In the genomic region with DNA sequence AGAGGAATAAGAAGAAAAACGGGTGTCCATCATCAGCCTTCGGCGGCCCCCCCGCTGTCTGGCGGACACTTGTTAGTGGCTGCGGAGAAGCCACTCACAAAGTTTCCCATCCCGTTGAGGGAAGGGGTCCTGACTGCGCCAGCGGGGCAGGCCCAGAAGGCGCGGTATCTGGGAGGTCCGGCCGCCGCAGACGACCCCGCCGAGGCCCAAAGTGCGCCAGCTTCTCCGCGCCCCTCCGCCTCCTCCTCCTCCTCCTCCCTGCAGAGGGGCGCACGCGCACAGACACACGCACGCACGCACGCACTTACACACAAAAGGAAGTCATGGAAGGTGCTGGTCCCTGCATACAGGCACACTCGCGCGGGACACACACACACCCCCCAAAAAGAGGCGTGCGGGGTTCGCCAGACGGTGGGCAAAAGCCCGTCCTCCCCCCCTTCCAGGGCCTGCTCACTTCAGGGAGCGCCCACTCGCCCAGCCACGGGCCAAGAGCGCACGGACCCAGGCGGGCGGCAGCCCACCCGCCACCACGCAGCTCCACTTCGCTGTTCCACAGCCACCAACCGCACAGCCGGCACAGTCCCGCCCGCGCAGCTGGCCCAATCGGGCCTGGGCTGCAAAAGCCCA, we compare ENCODE assay signal across 1 cellular context.
TF ChIP-seq lines count a peak whose summit lies in the region.

No MANE protein-coding gene starts in this region.

TF ChIP-seq in HepG2, 621 proteins besides CTCF, POLR2A, EP300 and RAD21 (continued from another document and continues in another):
- TF ChIP-seq, protein P1, sequence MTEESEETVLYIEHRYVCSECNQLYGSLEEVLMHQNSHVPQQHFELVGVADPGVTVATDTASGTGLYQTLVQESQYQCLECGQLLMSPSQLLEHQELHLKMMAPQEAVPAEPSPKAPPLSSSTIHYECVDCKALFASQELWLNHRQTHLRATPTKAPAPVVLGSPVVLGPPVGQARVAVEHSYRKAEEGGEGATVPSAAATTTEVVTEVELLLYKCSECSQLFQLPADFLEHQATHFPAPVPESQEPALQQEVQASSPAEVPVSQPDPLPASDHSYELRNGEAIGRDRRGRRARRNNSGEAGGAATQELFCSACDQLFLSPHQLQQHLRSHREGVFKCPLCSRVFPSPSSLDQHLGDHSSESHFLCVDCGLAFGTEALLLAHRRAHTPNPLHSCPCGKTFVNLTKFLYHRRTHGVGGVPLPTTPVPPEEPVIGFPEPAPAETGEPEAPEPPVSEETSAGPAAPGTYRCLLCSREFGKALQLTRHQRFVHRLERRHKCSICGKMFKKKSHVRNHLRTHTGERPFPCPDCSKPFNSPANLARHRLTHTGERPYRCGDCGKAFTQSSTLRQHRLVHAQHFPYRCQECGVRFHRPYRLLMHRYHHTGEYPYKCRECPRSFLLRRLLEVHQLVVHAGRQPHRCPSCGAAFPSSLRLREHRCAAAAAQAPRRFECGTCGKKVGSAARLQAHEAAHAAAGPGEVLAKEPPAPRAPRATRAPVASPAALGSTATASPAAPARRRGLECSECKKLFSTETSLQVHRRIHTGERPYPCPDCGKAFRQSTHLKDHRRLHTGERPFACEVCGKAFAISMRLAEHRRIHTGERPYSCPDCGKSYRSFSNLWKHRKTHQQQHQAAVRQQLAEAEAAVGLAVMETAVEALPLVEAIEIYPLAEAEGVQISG (CRISPR knock-in tag; IDR thresholded peaks at IDR 0.05), result peak; percentile 79
- peak; percentile 46; the same call in 1 of the 2 replicates for TF ChIP-seq GATAD2A (CRISPR knock-in tag; IDR thresholded peaks at IDR 0.05)
- TF ChIP-seq PCBP1 (IDR thresholded peaks at IDR 0.05; ENCODE audit: borderline replicate concordance, low read depth, low read length), result 0 out of 2 replicates have a peak, but pooled peaks have one; percentile 44
- TF ChIP-seq, protein P2, sequence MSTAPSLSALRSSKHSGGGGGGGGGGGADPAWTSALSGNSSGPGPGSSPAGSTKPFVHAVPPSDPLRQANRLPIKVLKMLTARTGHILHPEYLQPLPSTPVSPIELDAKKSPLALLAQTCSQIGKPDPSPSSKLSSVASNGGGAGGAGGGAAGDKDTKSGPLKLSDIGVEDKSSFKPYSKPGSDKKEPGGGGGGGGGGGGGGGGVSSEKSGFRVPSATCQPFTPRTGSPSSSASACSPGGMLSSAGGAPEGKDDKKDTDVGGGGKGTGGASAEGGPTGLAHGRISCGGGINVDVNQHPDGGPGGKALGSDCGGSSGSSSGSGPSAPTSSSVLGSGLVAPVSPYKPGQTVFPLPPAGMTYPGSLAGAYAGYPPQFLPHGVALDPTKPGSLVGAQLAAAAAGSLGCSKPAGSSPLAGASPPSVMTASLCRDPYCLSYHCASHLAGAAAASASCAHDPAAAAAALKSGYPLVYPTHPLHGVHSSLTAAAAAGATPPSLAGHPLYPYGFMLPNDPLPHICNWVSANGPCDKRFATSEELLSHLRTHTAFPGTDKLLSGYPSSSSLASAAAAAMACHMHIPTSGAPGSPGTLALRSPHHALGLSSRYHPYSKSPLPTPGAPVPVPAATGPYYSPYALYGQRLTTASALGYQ (CRISPR knock-in tag; IDR thresholded peaks at IDR 0.05), result 0 out of 2 replicates have a peak, but pooled peaks have one; percentile 18
- peak; percentile 68; the same call in 1 of the 2 replicates for TF ChIP-seq REPIN1 (CRISPR knock-in tag; IDR thresholded peaks at IDR 0.05; ENCODE audit: borderline replicate concordance, low read depth)
- no peak for TF ChIP-seq TMF1 (CRISPR knock-in tag; IDR thresholded peaks at IDR 0.05; ENCODE audit: low read depth)
- TF ChIP-seq SPEN (CRISPR knock-in tag; IDR thresholded peaks at IDR 0.05; ENCODE audit: low read depth), result peak; percentile 70
- TF ChIP-seq IKZF4 (CRISPR knock-in tag; IDR thresholded peaks at IDR 0.05; ENCODE audit: borderline replicate concordance, low read depth, not compliant biosample characterization), result no peak
- TF ChIP-seq MTA1 (CRISPR knock-in tag; IDR thresholded peaks at IDR 0.05; ENCODE audit: borderline replicate concordance), result peak; percentile 90; the same call in 1 of the 2 replicates
- peak; percentile 27; the same call in 1 of the 2 replicates for TF ChIP-seq ELF3 (CRISPR knock-in tag; IDR thresholded peaks at IDR 0.05)
- peak; percentile 86 for TF ChIP-seq ZNF883 (CRISPR knock-in tag; IDR thresholded peaks at IDR 0.05; ENCODE audit: not compliant biosample characterization)
- TF ChIP-seq, protein P3, sequence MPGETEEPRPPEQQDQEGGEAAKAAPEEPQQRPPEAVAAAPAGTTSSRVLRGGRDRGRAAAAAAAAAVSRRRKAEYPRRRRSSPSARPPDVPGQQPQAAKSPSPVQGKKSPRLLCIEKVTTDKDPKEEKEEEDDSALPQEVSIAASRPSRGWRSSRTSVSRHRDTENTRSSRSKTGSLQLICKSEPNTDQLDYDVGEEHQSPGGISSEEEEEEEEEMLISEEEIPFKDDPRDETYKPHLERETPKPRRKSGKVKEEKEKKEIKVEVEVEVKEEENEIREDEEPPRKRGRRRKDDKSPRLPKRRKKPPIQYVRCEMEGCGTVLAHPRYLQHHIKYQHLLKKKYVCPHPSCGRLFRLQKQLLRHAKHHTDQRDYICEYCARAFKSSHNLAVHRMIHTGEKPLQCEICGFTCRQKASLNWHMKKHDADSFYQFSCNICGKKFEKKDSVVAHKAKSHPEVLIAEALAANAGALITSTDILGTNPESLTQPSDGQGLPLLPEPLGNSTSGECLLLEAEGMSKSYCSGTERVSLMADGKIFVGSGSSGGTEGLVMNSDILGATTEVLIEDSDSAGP (CRISPR knock-in tag; IDR thresholded peaks at IDR 0.05; ENCODE audit: borderline replicate concordance), result peak; percentile 80; the same call in 1 of the 2 replicates
- TF ChIP-seq KDM5B (CRISPR knock-in tag; IDR thresholded peaks at IDR 0.05; ENCODE audit: borderline replicate concordance), result peak; percentile 89; the same call in 1 of the 2 replicates
- TF ChIP-seq, protein P4, sequence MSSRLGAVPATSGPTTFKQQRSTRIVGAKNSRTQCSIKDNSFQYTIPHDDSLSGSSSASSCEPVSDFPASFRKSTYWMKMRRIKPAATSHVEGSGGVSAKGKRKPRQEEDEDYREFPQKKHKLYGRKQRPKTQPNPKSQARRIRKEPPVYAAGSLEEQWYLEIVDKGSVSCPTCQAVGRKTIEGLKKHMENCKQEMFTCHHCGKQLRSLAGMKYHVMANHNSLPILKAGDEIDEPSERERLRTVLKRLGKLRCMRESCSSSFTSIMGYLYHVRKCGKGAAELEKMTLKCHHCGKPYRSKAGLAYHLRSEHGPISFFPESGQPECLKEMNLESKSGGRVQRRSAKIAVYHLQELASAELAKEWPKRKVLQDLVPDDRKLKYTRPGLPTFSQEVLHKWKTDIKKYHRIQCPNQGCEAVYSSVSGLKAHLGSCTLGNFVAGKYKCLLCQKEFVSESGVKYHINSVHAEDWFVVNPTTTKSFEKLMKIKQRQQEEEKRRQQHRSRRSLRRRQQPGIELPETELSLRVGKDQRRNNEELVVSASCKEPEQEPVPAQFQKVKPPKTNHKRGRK (CRISPR knock-in tag; IDR thresholded peaks at IDR 0.05), result peak; percentile 35; the same call in 1 of the 2 replicates
- TF ChIP-seq, protein P5, sequence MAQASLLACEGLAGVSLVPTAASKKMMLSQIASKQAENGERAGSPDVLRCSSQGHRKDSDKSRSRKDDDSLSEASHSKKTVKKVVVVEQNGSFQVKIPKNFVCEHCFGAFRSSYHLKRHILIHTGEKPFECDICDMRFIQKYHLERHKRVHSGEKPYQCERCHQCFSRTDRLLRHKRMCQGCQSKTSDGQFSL (CRISPR knock-in tag; IDR thresholded peaks at IDR 0.05), result no peak
- no peak for TF ChIP-seq PPARG (CRISPR knock-in tag; conservative IDR thresholded peaks at IDR 0.05)
- TF ChIP-seq, protein P6, sequence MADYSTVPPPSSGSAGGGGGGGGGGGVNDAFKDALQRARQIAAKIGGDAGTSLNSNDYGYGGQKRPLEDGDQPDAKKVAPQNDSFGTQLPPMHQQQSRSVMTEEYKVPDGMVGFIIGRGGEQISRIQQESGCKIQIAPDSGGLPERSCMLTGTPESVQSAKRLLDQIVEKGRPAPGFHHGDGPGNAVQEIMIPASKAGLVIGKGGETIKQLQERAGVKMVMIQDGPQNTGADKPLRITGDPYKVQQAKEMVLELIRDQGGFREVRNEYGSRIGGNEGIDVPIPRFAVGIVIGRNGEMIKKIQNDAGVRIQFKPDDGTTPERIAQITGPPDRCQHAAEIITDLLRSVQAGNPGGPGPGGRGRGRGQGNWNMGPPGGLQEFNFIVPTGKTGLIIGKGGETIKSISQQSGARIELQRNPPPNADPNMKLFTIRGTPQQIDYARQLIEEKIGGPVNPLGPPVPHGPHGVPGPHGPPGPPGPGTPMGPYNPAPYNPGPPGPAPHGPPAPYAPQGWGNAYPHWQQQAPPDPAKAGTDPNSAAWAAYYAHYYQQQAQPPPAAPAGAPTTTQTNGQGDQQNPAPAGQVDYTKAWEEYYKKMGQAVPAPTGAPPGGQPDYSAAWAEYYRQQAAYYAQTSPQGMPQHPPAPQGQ (CRISPR knock-in tag; IDR thresholded peaks at IDR 0.05; ENCODE audit: borderline replicate concordance), result no peak
- TF ChIP-seq PHF8 (CRISPR knock-in tag; IDR thresholded peaks at IDR 0.05), result peak; percentile 83
- TF ChIP-seq, protein P7, sequence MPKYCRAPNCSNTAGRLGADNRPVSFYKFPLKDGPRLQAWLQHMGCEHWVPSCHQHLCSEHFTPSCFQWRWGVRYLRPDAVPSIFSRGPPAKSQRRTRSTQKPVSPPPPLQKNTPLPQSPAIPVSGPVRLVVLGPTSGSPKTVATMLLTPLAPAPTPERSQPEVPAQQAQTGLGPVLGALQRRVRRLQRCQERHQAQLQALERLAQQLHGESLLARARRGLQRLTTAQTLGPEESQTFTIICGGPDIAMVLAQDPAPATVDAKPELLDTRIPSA (CRISPR knock-in tag; IDR thresholded peaks at IDR 0.05; ENCODE audit: borderline replicate concordance), result peak; percentile 70; the same call in 1 of the 2 replicates
- peak; percentile 49; the same call in 1 of the 2 replicates for TF ChIP-seq MAZ (IDR thresholded peaks at IDR 0.05; ENCODE audit: borderline replicate concordance, low read depth, low read length)
- peak; percentile 69; the same call in 1 of the 2 replicates for TF ChIP-seq MAZ (CRISPR knock-in tag; IDR thresholded peaks at IDR 0.05; ENCODE audit: low read depth)
- TF ChIP-seq KLF15 (CRISPR knock-in tag; IDR thresholded peaks at IDR 0.05; ENCODE audit: borderline replicate concordance), result 0 out of 2 replicates have a peak, but pooled peaks have one; percentile 36
- peak; percentile 90 for TF ChIP-seq ZNF263 (CRISPR knock-in tag; IDR thresholded peaks at IDR 0.05)
- TF ChIP-seq ZNF24 (IDR thresholded peaks at IDR 0.05), result no peak
- no peak for TF ChIP-seq ATF7 (IDR thresholded peaks at IDR 0.05)
- 0 out of 2 replicates have a peak, but pooled peaks have one; percentile 35 for TF ChIP-seq ATF7 (CRISPR knock-in tag; IDR thresholded peaks at IDR 0.05)
- TF ChIP-seq, protein P8, sequence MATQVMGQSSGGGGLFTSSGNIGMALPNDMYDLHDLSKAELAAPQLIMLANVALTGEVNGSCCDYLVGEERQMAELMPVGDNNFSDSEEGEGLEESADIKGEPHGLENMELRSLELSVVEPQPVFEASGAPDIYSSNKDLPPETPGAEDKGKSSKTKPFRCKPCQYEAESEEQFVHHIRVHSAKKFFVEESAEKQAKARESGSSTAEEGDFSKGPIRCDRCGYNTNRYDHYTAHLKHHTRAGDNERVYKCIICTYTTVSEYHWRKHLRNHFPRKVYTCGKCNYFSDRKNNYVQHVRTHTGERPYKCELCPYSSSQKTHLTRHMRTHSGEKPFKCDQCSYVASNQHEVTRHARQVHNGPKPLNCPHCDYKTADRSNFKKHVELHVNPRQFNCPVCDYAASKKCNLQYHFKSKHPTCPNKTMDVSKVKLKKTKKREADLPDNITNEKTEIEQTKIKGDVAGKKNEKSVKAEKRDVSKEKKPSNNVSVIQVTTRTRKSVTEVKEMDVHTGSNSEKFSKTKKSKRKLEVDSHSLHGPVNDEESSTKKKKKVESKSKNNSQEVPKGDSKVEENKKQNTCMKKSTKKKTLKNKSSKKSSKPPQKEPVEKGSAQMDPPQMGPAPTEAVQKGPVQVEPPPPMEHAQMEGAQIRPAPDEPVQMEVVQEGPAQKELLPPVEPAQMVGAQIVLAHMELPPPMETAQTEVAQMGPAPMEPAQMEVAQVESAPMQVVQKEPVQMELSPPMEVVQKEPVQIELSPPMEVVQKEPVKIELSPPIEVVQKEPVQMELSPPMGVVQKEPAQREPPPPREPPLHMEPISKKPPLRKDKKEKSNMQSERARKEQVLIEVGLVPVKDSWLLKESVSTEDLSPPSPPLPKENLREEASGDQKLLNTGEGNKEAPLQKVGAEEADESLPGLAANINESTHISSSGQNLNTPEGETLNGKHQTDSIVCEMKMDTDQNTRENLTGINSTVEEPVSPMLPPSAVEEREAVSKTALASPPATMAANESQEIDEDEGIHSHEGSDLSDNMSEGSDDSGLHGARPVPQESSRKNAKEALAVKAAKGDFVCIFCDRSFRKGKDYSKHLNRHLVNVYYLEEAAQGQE (IDR thresholded peaks at IDR 0.05; ENCODE audit: borderline replicate concordance in 1 of 2, low read depth in 1 of 2, low read length in 2 of 2), result 0 out of 4 replicates have a peak, but pooled peaks of 1 of the 2 experiments have one; percentile 29
- TF ChIP-seq NFYB (CRISPR knock-in tag; IDR thresholded peaks at IDR 0.05), result no peak
- TF ChIP-seq ZNF510 (CRISPR knock-in tag; IDR thresholded peaks at IDR 0.05; ENCODE audit: low read depth), result 0 out of 2 replicates have a peak, but pooled peaks have one; percentile 42
- no peak for TF ChIP-seq SMAD9 (CRISPR knock-in tag; IDR thresholded peaks at IDR 0.05)
- 0 out of 2 replicates have a peak, but pooled peaks have one; percentile 43 for TF ChIP-seq ZSCAN31 (CRISPR knock-in tag; IDR thresholded peaks at IDR 0.05; ENCODE audit: low read depth)
- TF ChIP-seq HIVEP1 (CRISPR knock-in tag; IDR thresholded peaks at IDR 0.05), result 0 out of 2 replicates have a peak, but pooled peaks have one; percentile 31
- 0 out of 2 replicates have a peak, but pooled peaks have one; percentile 29 for TF ChIP-seq HNF4A (CRISPR knock-in tag; IDR thresholded peaks at IDR 0.05)
- peak; percentile 72; the same call in 1 of the 2 replicates for TF ChIP-seq BRD4 (CRISPR knock-in tag; IDR thresholded peaks at IDR 0.05)
- TF ChIP-seq ZSCAN21 (CRISPR knock-in tag; IDR thresholded peaks at IDR 0.05; ENCODE audit: borderline replicate concordance), result no peak; the same call in 1 of the 2 replicates
- TF ChIP-seq, protein P9, sequence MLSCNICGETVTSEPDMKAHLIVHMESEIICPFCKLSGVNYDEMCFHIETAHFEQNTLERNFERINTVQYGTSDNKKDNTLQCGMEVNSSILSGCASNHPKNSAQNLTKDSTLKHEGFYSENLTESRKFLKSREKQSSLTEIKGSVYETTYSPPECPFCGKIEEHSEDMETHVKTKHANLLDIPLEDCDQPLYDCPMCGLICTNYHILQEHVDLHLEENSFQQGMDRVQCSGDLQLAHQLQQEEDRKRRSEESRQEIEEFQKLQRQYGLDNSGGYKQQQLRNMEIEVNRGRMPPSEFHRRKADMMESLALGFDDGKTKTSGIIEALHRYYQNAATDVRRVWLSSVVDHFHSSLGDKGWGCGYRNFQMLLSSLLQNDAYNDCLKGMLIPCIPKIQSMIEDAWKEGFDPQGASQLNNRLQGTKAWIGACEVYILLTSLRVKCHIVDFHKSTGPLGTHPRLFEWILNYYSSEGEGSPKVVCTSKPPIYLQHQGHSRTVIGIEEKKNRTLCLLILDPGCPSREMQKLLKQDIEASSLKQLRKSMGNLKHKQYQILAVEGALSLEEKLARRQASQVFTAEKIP (CRISPR knock-in tag; IDR thresholded peaks at IDR 0.05; ENCODE audit: borderline replicate concordance), result no peak
- TF ChIP-seq YY1 (IDR thresholded peaks at IDR 0.05; ENCODE audit: insufficient read depth, insufficient replicate concordance, low read depth, low read length), result peak; percentile 72
- TF ChIP-seq PAF1 (CRISPR knock-in tag; IDR thresholded peaks at IDR 0.05), result no peak
- peak; percentile 37; the same call in 1 of the 2 replicates for TF ChIP-seq SOX5 (CRISPR knock-in tag; IDR thresholded peaks at IDR 0.05; ENCODE audit: borderline replicate concordance)
- TF ChIP-seq SKI (IDR thresholded peaks at IDR 0.05; ENCODE audit: partially characterized antibody), result peak; percentile 46
